Comparison of ENCODE assay signal across 11 cellular contexts in genomic region chr6:159043236-159043635, GRCh38. TPM values are rescaled to one million over a fixed set of nuclear protein-coding genes. Genes with fewer than 3 reads are reported as not detected.
DNase-seq lines count a peak whose midpoint lies in the region; ATAC-seq and TF ChIP-seq lines count a peak whose summit lies in the region.
"Had no signal": no experiment of that assay in that cellular context is flagged by ENCODE, and none has a peak within 500 bp of the region (broad histone marks: within the 10 kb centered on the region; RNA-seq: fewer than 3 reads in every experiment).

No MANE protein-coding gene starts in this region.

- no peaks in the 10 kb centered on the region for H3K9me3 ChIP-seq in Loucy (ENCODE audit: insufficient read depth, low read depth, low read length)
- H3K9me3 ChIP-seq: A549 had no signal

- H3K4me1 ChIP-seq in Loucy (ENCODE audit: insufficient read depth, low read length, poor library complexity, severe bottlenecking): peaks cover 53% of the 10 kb centered on the region
- H3K4me1 ChIP-seq: A549, neural progenitor cell had no signal

- in situ Hi-C loops in brain microvascular endothelial cell (cut with HindIII; ENCODE audit: low pct_ligation_motif_present, low sequenced_read_pairs): no loop called here

- H3K9ac ChIP-seq in Loucy (ENCODE audit: low read depth, low read length, poor library complexity, severe bottlenecking): peak overlapping the region; percentile 64
- H3K9ac ChIP-seq: neural progenitor cell had no signal

- H3K4me3 ChIP-seq in Loucy (ENCODE audit: low read length, poor library complexity, severe bottlenecking) (peak overlapping the region; percentile 72), brain microvascular endothelial cell (ENCODE audit: low read depth, low read length) (no peak overlapping the region)
- H3K4me3 ChIP-seq: A549, neural progenitor cell had no signal

- peak; percentile 16 for ATAC-seq in activated naive CD8-positive, alpha-beta T cell treated with anti-CD3 and anti-CD28 coated beads, Interleukin-2, amount 10 ng/mL, durations not matched to agents 7 days and 5 days (ENCODE audit: low read depth)
- ATAC-seq in natural killer cell treated with Interleukin-12 subunit alpha and Interleukin-12 subunit beta and Interleukin-15 and Interleukin-18, amount 100 ng/mL, for 72 hours: peak; percentile 16 to 25

- H3K27me3 ChIP-seq in Loucy (ENCODE audit: insufficient read depth, low read length, poor library complexity, severe bottlenecking): no peaks in the 10 kb centered on the region
- peaks cover 5% of the 10 kb centered on the region for H3K27me3 ChIP-seq in brain microvascular endothelial cell (replicated peaks)
- H3K27me3 ChIP-seq: neural progenitor cell had no signal

- peak overlapping the region; percentile 75; the same call in 1 of the 2 replicates for H2AFZ ChIP-seq in Loucy (ENCODE audit: low read length)

- H3K36me3 Mint-ChIP-seq in activated naive CD8-positive, alpha-beta T cell treated with anti-CD3 and anti-CD28 coated beads, Interleukin-2, amount 10 ng/mL, durations not matched to agents 7 days and 5 days: peaks cover 52% of the 10 kb centered on the region
- H3K36me3 Mint-ChIP-seq in natural killer cell treated with Interleukin-12 subunit alpha and Interleukin-12 subunit beta and Interleukin-15 and Interleukin-18, amount 100 ng/mL, for 72 hours: peaks cover 57% of the 10 kb centered on the region
- H3K36me3 Mint-ChIP-seq: neural progenitor cell had no signal

- POLR2A ChIA-PET in activated naive CD8-positive, alpha-beta T cell treated with anti-CD3 and anti-CD28 coated beads, Interleukin-2, amount 10 ng/mL, durations not matched to agents 7 days and 5 days (lab: Charles Lee): interaction anchor here (0.8 to 9.5 kb wide), 10 partner anchors 17 to 747 kb away, joined by 3 to 312 read pairs (median 6); partner anchors contain the start of genes MRPL18 and TCP1

- no peaks in the 10 kb centered on the region for H3K9me2 ChIP-seq in Loucy (replicated peaks; ENCODE audit: low read depth, low read length)

- no peaks in the 10 kb centered on the region for H3K27me3 Mint-ChIP-seq in activated naive CD8-positive, alpha-beta T cell treated with anti-CD3 and anti-CD28 coated beads, Interleukin-2, amount 10 ng/mL, durations not matched to agents 7 days and 5 days
- no peaks in the 10 kb centered on the region for H3K27me3 Mint-ChIP-seq in natural killer cell treated with Interleukin-12 subunit alpha and Interleukin-12 subunit beta and Interleukin-15 and Interleukin-18, amount 100 ng/mL, for 72 hours

- H3K4me1 Mint-ChIP-seq in activated naive CD8-positive, alpha-beta T cell treated with anti-CD3 and anti-CD28 coated beads, Interleukin-2, amount 10 ng/mL, durations not matched to agents 7 days and 5 days: peaks cover 62% of the 10 kb centered on the region
- H3K4me1 Mint-ChIP-seq in natural killer cell treated with Interleukin-12 subunit alpha and Interleukin-12 subunit beta and Interleukin-15 and Interleukin-18, amount 100 ng/mL, for 72 hours (ENCODE audit: low read depth in 2 of 2): peaks cover 53 to 63% of the 10 kb centered on the region in 2 donors

- peak overlapping the region; percentile 97 for H3K4me2 ChIP-seq in Loucy (ENCODE audit: low read depth, low read length, poor library complexity, severe bottlenecking)
- H3K4me2 ChIP-seq: neural progenitor cell had no signal

- peak overlapping the region; percentile 97 for H3K4me3 Mint-ChIP-seq in activated naive CD8-positive, alpha-beta T cell treated with anti-CD3 and anti-CD28 coated beads, Interleukin-2, amount 10 ng/mL, durations not matched to agents 7 days and 5 days
- H3K4me3 Mint-ChIP-seq in natural killer cell treated with Interleukin-12 subunit alpha and Interleukin-12 subunit beta and Interleukin-15 and Interleukin-18, amount 100 ng/mL, for 72 hours: peak overlapping the region; percentile 95
- H3K4me3 Mint-ChIP-seq: neural progenitor cell had no signal

- peak; percentile 21 to 29 for DNase-seq in NOMO-1 (lab: John Stamatoyannopoulos, UW; ENCODE audit: unreplicated experiment in 2 of 2)
- no peak for DNase-seq in NOMO-1 treated with dmso at 0.1 percent for 144 hours (lab: John Stamatoyannopoulos, UW; ENCODE audit: unreplicated experiment)
- no peak for DNase-seq in activated naive CD8-positive, alpha-beta T cell treated with anti-CD3 and anti-CD28 coated beads, Interleukin-2, amount 10 ng/mL, durations not matched to agents 7 days and 5 days
- DNase-seq in natural killer cell treated with Interleukin-12 subunit alpha and Interleukin-12 subunit beta and Interleukin-15 and Interleukin-18, amount 100 ng/mL, for 72 hours (ENCODE audit: low spot score): no peak
- DNase-seq in NCI-H526 (lab: John Stamatoyannopoulos, UW): no peak
- no peak for DNase-seq in NCI-H1105 (lab: John Stamatoyannopoulos, UW)
- DNase-seq in brain microvascular endothelial cell: no peak

- no peak for TF ChIP-seq CTCF in Loucy (conservative IDR thresholded peaks at IDR 0.05; ENCODE audit: low read length)
- TF ChIP-seq CTCF in brain microvascular endothelial cell (IDR thresholded peaks at IDR 0.05; ENCODE audit: low read depth, low read length, missing control alignments): no peak

- H3K9me3 Mint-ChIP-seq in activated naive CD8-positive, alpha-beta T cell treated with anti-CD3 and anti-CD28 coated beads, Interleukin-2, amount 10 ng/mL, durations not matched to agents 7 days and 5 days: no peaks in the 10 kb centered on the region
- H3K9me3 Mint-ChIP-seq in natural killer cell treated with Interleukin-12 subunit alpha and Interleukin-12 subunit beta and Interleukin-15 and Interleukin-18, amount 100 ng/mL, for 72 hours: no peaks in the 10 kb centered on the region
- H3K9me3 Mint-ChIP-seq: neural progenitor cell had no signal

- H3F3A ChIP-seq in Loucy (ENCODE audit: low read depth): no peaks in the 10 kb centered on the region

- peak overlapping the region; percentile 96 for H3K27ac Mint-ChIP-seq in activated naive CD8-positive, alpha-beta T cell treated with anti-CD3 and anti-CD28 coated beads, Interleukin-2, amount 10 ng/mL, durations not matched to agents 7 days and 5 days
- H3K27ac Mint-ChIP-seq in natural killer cell treated with Interleukin-12 subunit alpha and Interleukin-12 subunit beta and Interleukin-15 and Interleukin-18, amount 100 ng/mL, for 72 hours: peak overlapping the region; percentile 94
- H3K27ac Mint-ChIP-seq: neural progenitor cell had no signal

- H3K27ac ChIP-seq in brain microvascular endothelial cell: no peak overlapping the region
- H3K27ac ChIP-seq: A549, neural progenitor cell had no signal

- H3K36me3 ChIP-seq in Loucy (ENCODE audit: insufficient read depth, low read length) (peaks cover 7% of the 10 kb centered on the region; the same call in 1 of the 2 replicates), brain microvascular endothelial cell (replicated peaks) (no peaks in the 10 kb centered on the region)
- H3K36me3 ChIP-seq: neural progenitor cell had no signal

- H3K79me2 ChIP-seq in Loucy (ENCODE audit: insufficient read depth, low read length): 0 out of 2 replicates have a peak, but pooled peaks cover 3% of the 10 kb centered on the region

- peaks cover 4% of the 10 kb centered on the region for H4K20me1 ChIP-seq in Loucy (ENCODE audit: insufficient read depth, low read length, poor library complexity, severe bottlenecking)

RNA-seq across cellular contexts. Expression of gene TAGAP, which starts 1.6 kb away (rescaled TPM):
- total RNA-seq in activated naive CD8-positive, alpha-beta T cell treated with anti-CD3 and anti-CD28 coated beads, Interleukin-2, amount 10 ng/mL, durations not matched to agents 7 days and 5 days: 100 to 1,000 TPM; 106 to 112 TPM
- total RNA-seq in natural killer cell treated with Interleukin-12 subunit alpha and Interleukin-12 subunit beta and Interleukin-15 and Interleukin-18, amount 100 ng/mL, for 72 hours: 10 to 100 TPM; 39.6 to 46.8 TPM
- total RNA-seq: HT1080 had no signal

RNA-seq across cellular contexts. Expression of gene RSPH3, which starts 43.2 kb away (rescaled TPM):
- total RNA-seq in activated naive CD8-positive, alpha-beta T cell treated with anti-CD3 and anti-CD28 coated beads, Interleukin-2, amount 10 ng/mL, durations not matched to agents 7 days and 5 days: 1 to 10 TPM; 2.2 to 2.7 TPM
- total RNA-seq in natural killer cell treated with Interleukin-12 subunit alpha and Interleukin-12 subunit beta and Interleukin-15 and Interleukin-18, amount 100 ng/mL, for 72 hours: 1 to 10 TPM; 1.9 to 2.4 TPM

Comparison
In these comparisons a context has a peak if more than half of its experiments do, and no peak if none do; other contexts are left out.
1. DNase-seq: peak in NOMO-1 (2 of 2); none in NOMO-1 treated with dmso at 0.1 percent for 144 hours (single experiment), activated naive CD8-positive, alpha-beta T cell treated with anti-CD3 and anti-CD28 coated beads, Interleukin-2, amount 10 ng/mL, durations not matched to agents 7 days and 5 days (single experiment), natural killer cell treated with Interleukin-12 subunit alpha and Interleukin-12 subunit beta and Interleukin-15 and Interleukin-18, amount 100 ng/mL, for 72 hours (single experiment), NCI-H526 (0 of 2), NCI-H1105 (single experiment) and brain microvascular endothelial cell (single experiment).